9 cellular contexts compared by ENCODE assay signal in the genomic region with DNA sequence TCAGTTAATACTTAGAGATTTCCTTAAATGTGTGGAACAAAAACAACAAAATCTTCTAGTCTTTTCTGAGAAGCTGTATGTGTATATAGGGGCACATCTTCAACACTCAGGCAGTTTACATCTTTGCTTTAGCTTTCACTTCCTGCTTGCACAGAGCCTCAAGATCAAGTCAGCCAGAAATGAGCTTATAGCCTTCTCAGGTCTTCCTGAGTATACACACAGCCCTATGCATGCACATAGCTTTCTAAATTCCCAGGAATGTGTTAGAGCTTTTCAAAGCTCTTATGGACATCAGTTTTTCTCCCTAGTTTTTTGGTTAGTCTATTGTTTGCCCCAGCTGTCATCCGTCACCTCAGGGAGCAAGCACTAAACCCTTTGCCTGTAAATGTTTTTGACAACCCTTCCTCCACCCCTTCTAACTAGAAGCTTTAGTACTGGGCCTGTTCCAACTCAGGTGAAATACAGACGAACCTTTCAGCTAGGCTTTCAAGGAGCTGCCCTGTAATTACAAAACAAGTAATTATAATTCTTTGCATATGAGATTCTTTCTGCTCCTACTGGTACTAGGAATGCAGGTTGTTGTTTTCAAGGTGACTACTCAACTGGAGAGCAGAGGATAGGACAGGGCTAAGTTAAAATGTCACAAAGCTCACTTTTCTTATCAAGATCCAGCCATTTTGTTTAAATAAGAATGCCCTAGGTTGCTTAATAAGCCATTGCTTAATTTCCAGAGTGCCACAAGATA. TPM values are rescaled to one million over a fixed set of nuclear protein-coding genes. Genes with fewer than 3 reads are reported as not detected.
A peak's percentile ranks its signal among the peaks of the same experiment; 100 is the strongest.
DNase-seq lines count a peak whose midpoint lies in the region; ATAC-seq and TF ChIP-seq lines count a peak whose summit lies in the region.
"Had no signal": no experiment of that assay in that cellular context is flagged by ENCODE, and none has a peak within 500 bp of the region (broad histone marks: within the 10 kb centered on the region; RNA-seq: fewer than 3 reads in every experiment).

No MANE protein-coding gene starts in this region.

- H2AFZ ChIP-seq in Loucy (ENCODE audit: low read length), result peak overlapping the region; percentile 88

- no peaks in the 10 kb centered on the region for H3K9me2 ChIP-seq in Loucy (replicated peaks; ENCODE audit: low read depth, low read length)

- peak overlapping the region; percentile 21 for H3K9ac ChIP-seq in Loucy (ENCODE audit: low read depth, low read length, poor library complexity, severe bottlenecking)
- no peak overlapping the region for H3K9ac ChIP-seq in endodermal cell (ENCODE audit: extremely low read depth, low read length, poor library complexity, severe bottlenecking)

- H3K9me3 ChIP-seq in Loucy (ENCODE audit: insufficient read depth, low read depth, low read length), result peaks cover 15% of the 10 kb centered on the region
- H3K9me3 ChIP-seq in right lobe of liver, result peaks cover 0 to 8% (median 0%) of the 10 kb centered on the region in 4 donors
- H3K9me3 ChIP-seq in endodermal cell (ENCODE audit: control insufficient read depth, low read length), result peaks cover 23% of the 10 kb centered on the region
- peaks cover 0 to 26% (median 0%) of the 10 kb centered on the region in 3 donors for H3K9me3 ChIP-seq in gastroesophageal sphincter

- H3F3A ChIP-seq in Loucy (ENCODE audit: low read depth), result no peaks in the 10 kb centered on the region

- H3K27me3 Mint-ChIP-seq in endodermal cell (ENCODE audit: insufficient read depth), result no peaks in the 10 kb centered on the region

- H3K9me3 Mint-ChIP-seq in endodermal cell, result peaks cover 12% of the 10 kb centered on the region

- peaks cover 17% of the 10 kb centered on the region for H3K4me1 ChIP-seq in Loucy (ENCODE audit: insufficient read depth, low read length, poor library complexity, severe bottlenecking)
- H3K4me1 ChIP-seq in right lobe of liver, result peaks cover 0 to 15% (median 5%) of the 10 kb centered on the region in 4 donors
- H3K4me1 ChIP-seq in endodermal cell (ENCODE audit: control insufficient read depth, insufficient read depth, low read length), result no peaks in the 10 kb centered on the region
- no peaks in the 10 kb centered on the region for H3K4me1 ChIP-seq in gastroesophageal sphincter

- DNase-seq in right lobe of liver (no peak), NCI-H345 treated with DMSO at 0.1 percent for 48 hours (lab: John Stamatoyannopoulos, UW; ENCODE audit: unreplicated experiment) (no peak), endodermal cell (no peak), NCI-H748 (lab: John Stamatoyannopoulos, UW; ENCODE audit: unreplicated experiment) (no peak)

- intact Hi-C loops in right lobe of liver (cut with DNase I), result no loop called here

- H3K4me1 Mint-ChIP-seq in endodermal cell, result peaks cover 12% of the 10 kb centered on the region
- H3K4me1 Mint-ChIP-seq: central memory CD8-positive, alpha-beta T cell had no signal

- no peak overlapping the region for H3K4me3 Mint-ChIP-seq in endodermal cell
- H3K4me3 Mint-ChIP-seq: central memory CD8-positive, alpha-beta T cell had no signal

- no peaks in the 10 kb centered on the region for H4K20me1 ChIP-seq in Loucy (ENCODE audit: insufficient read depth, low read length, poor library complexity, severe bottlenecking)

- WGBS in right lobe of liver (ENCODE audit: insufficient coverage, low coverage, low lambda C conversion rate, missing lambda C conversion rate), result 16% methylated on average over 2 of the region's 2 CpGs
- WGBS in endodermal cell (ENCODE audit: insufficient coverage in 1 of 2, insufficient read length in 1 of 2), 2 experiments, result 71 to 86% methylated on average over 1 to 2 of the region's 2 CpGs
- 27 to 46% methylated on average over 1 to 2 of the region's 2 CpGs for WGBS in gastroesophageal sphincter (ENCODE audit: low coverage in 1 of 2), 2 donors

- no peak for TF ChIP-seq EP300 in gastroesophageal sphincter (IDR thresholded peaks at IDR 0.05)

- H3K27ac ChIP-seq in right lobe of liver, result peak overlapping the region in 2 of 3 donors; percentile 48 to 65
- no peak overlapping the region for H3K27ac ChIP-seq in endodermal cell (ENCODE audit: low read depth, low read length)
- no peak overlapping the region for H3K27ac ChIP-seq in gastroesophageal sphincter

- ATAC-seq in GM18519 (IDR thresholded peaks at IDR 0.05; ENCODE audit: low FRiP score, unreplicated experiment), result peak; percentile 87
- ATAC-seq in GM21529 (IDR thresholded peaks at IDR 0.05; ENCODE audit: unreplicated experiment), result peak; percentile 95
- peak; percentile 88 to 95 (median 90) for ATAC-seq in right lobe of liver
- ATAC-seq in gastroesophageal sphincter, result no peak

- H3K36me3 ChIP-seq in Loucy (ENCODE audit: insufficient read depth, low read length), result no peaks in the 10 kb centered on the region
- H3K36me3 ChIP-seq in right lobe of liver, result no peaks in the 10 kb centered on the region
- no peaks in the 10 kb centered on the region for H3K36me3 ChIP-seq in endodermal cell (ENCODE audit: control insufficient read depth, insufficient read depth, low read length)
- no peaks in the 10 kb centered on the region for H3K36me3 ChIP-seq in gastroesophageal sphincter

- peak overlapping the region; percentile 7 for H3K4me3 ChIP-seq in Loucy (ENCODE audit: low read length, poor library complexity, severe bottlenecking)
- H3K4me3 ChIP-seq in right lobe of liver, result peak overlapping the region in 1 of 3 donors; percentile 18
- H3K4me3 ChIP-seq in endodermal cell (ENCODE audit: low read length), result no peak overlapping the region
- no peak overlapping the region for H3K4me3 ChIP-seq in gastroesophageal sphincter

- no peaks in the 10 kb centered on the region for H3K79me2 ChIP-seq in Loucy (ENCODE audit: insufficient read depth, low read length)

- peak overlapping the region; percentile 54 for H3K4me2 ChIP-seq in Loucy (ENCODE audit: low read depth, low read length, poor library complexity, severe bottlenecking)

- TF ChIP-seq POLR2A in right lobe of liver (IDR thresholded peaks at IDR 0.05) (no peak), gastroesophageal sphincter (IDR thresholded peaks at IDR 0.05) (no peak)

- no peak overlapping the region for H3K27ac Mint-ChIP-seq in endodermal cell

- H3K36me3 Mint-ChIP-seq in endodermal cell (ENCODE audit: low read depth), result no peaks in the 10 kb centered on the region

- H3K27me3 ChIP-seq in Loucy (ENCODE audit: insufficient read depth, low read length, poor library complexity, severe bottlenecking), result no peaks in the 10 kb centered on the region
- H3K27me3 ChIP-seq in right lobe of liver, result no peaks in the 10 kb centered on the region
- no peaks in the 10 kb centered on the region for H3K27me3 ChIP-seq in endodermal cell (ENCODE audit: control insufficient read depth, insufficient read depth, low read length, poor library complexity, severe bottlenecking)
- H3K27me3 ChIP-seq in gastroesophageal sphincter, result no peaks in the 10 kb centered on the region

- no peak for TF ChIP-seq CTCF in Loucy (conservative IDR thresholded peaks at IDR 0.05; ENCODE audit: low read length)
- TF ChIP-seq CTCF in right lobe of liver (IDR thresholded peaks at IDR 0.05), result no peak
- TF ChIP-seq CTCF in endodermal cell (conservative IDR thresholded peaks at IDR 0.05), result no peak
- no peak for TF ChIP-seq CTCF in gastroesophageal sphincter (IDR thresholded peaks at IDR 0.05)

RNA-seq across cellular contexts. Expression of a gene that starts 22.6 kb away (rescaled TPM):
- 10 to 100 TPM; 16.2 to 29.1 (median 22.3) TPM for total RNA-seq in right lobe of liver
- total RNA-seq in endodermal cell, result 10 to 100 TPM; 12.4 to 16.2 TPM
- 11.9 TPM for polyA plus RNA-seq in endodermal cell (2013, experiment 1 of 2)
- 12.6 TPM for polyA plus RNA-seq in endodermal cell (2013, experiment 2 of 2)
- 10 to 100 TPM; 25.4 to 35.0 (median 32.4) TPM for total RNA-seq in gastroesophageal sphincter

Comparison
In these comparisons a context has a peak if more than half of its experiments do, and no peak if none do; other contexts are left out.
1. H3K27ac ChIP-seq: peak in right lobe of liver (2 of 3); none in endodermal cell (single experiment) and gastroesophageal sphincter (0 of 4).